Comparison of ENCODE assay signal across 14 cellular contexts in the genomic region with DNA sequence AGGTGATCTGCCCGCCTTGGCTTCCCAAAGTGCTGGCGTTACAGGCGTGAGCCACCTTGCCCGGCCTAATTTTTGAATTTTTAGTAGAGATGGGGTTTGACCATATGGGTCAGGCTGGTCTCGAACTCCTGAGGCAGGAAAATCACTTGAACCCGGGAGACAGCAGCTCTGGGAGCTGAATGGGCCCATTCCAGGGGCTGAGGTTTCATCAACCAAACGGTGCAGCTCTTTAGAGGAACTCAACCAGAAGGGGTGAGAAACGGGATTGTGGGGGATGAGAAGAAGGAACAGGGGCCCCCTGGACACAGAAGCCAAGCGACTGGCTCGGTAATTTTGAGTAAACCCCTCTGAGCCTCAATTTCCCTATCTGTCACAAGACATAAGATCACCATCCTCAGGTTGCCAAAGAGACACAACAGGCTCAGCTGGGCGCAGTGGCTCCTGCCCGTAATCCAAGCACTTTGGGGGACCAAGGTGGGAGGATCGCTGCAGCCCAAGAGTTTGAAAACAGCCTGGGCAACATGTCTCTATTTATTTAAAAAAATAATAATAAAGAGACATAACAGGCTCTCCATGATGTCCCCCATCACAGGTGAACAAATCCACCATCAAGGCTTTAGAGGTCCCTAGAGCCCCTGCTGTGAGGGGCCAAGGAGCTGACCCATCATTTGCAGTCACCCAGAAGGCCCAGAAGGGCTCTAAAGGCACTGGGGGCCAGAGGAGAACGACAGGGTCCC. TPM values are rescaled to one million over a fixed set of nuclear protein-coding genes. Genes with fewer than 3 reads are reported as not detected.
DNase-seq lines count a peak whose midpoint lies in the region; ATAC-seq, FAIRE-seq and TF ChIP-seq lines count a peak whose summit lies in the region.
"Had no signal": no experiment of that assay in that cellular context is flagged by ENCODE, and none has a peak within 500 bp of the region (broad histone marks: within the 10 kb centered on the region; RNA-seq: fewer than 3 reads in every experiment).

No MANE protein-coding gene starts in this region.

- no peaks in the 10 kb centered on the region for H3K27me3 Mint-ChIP-seq in activated CD4-positive, alpha-beta T cell treated with anti-CD3 and anti-CD28 coated beads, Interleukin-2, amount 10 ng/mL, durations not matched to agents 7 days and 5 days
- H3K27me3 Mint-ChIP-seq: activated CD4-positive, alpha-beta memory T cell treated with anti-CD3 and anti-CD28 coated beads for 36 hours had no signal

- 91 to 96% methylated on average over 8 to 13 of the region's 14 CpGs for WGBS in esophagus squamous epithelium, 2 donors
- 90 to 95% (median 94%) methylated on average over 14 of the region's 14 CpGs for WGBS in small intestine, 3 donors
- WGBS in psoas muscle, 3 donors: 91 to 92% (median 92%) methylated on average over 14 of the region's 14 CpGs
- WGBS in smooth muscle cell (ENCODE audit: low lambda C conversion rate): 93% methylated on average over 14 of the region's 14 CpGs

- H3K4me2 ChIP-seq in smooth muscle cell: no peak overlapping the region

- no peak overlapping the region for H3K4me3 Mint-ChIP-seq in activated CD4-positive, alpha-beta T cell treated with anti-CD3 and anti-CD28 coated beads, Interleukin-2, amount 10 ng/mL, durations not matched to agents 7 days and 5 days
- H3K4me3 Mint-ChIP-seq: activated CD4-positive, alpha-beta memory T cell treated with anti-CD3 and anti-CD28 coated beads for 36 hours; activated T-helper 1 cell treated with anti-CD3 and anti-CD28 coated beads, Interleukin-12 subunit alpha, Interleukin-12 subunit beta, Interleukin-2, Interleukin-4 antibody, amounts not matched to agents 30 ng/mL and 10 ng/mL and 1 ng/mL, durations not matched to agents 14 hours and 24 hours and 36 hours had no signal

- peaks cover 30% of the 10 kb centered on the region for H3K4me1 Mint-ChIP-seq in activated CD4-positive, alpha-beta T cell treated with anti-CD3 and anti-CD28 coated beads, Interleukin-2, amount 10 ng/mL, durations not matched to agents 7 days and 5 days

- H3K4me1 ChIP-seq in ACC112 (ENCODE audit: control insufficient read depth, insufficient read depth, low read length, unreplicated experiment) (peaks cover 21% of the 10 kb centered on the region), Peyer's patch (peaks cover 7 to 59% (median 18%) of the 10 kb centered on the region in 4 donors), esophagus squamous epithelium (peaks cover 20 to 77% (median 35%) of the 10 kb centered on the region in 3 donors), small intestine (ENCODE audit: control insufficient read depth in 2 of 2, insufficient read depth in 1 of 2, low read depth in 1 of 2, low read length in 1 of 2) (no peaks in the 10 kb centered on the region), psoas muscle (peaks cover 47% of the 10 kb centered on the region), smooth muscle cell (ENCODE audit: low read depth) (peaks cover 2% of the 10 kb centered on the region)

- peaks cover 45% of the 10 kb centered on the region for H3K36me3 Mint-ChIP-seq in activated CD4-positive, alpha-beta T cell treated with anti-CD3 and anti-CD28 coated beads, Interleukin-2, amount 10 ng/mL, durations not matched to agents 7 days and 5 days (ENCODE audit: low read depth)

- no peak for ATAC-seq in psoas muscle
- ATAC-seq in HG02759 (IDR thresholded peaks at IDR 0.05; ENCODE audit: unreplicated experiment): no peak

- H3K79me2 ChIP-seq in ACC112 (ENCODE audit: control insufficient read depth, insufficient read depth, low read length, unreplicated experiment) (peaks cover 7% of the 10 kb centered on the region), smooth muscle cell (ENCODE audit: low read depth) (peaks cover 18% of the 10 kb centered on the region)

- no peak for DNase-seq in Peyer's patch
- no peak for DNase-seq in esophagus squamous epithelium (lab: John Stamatoyannopoulos, UW)
- no peak for DNase-seq in small intestine
- no peak for DNase-seq in activated CD4-positive, alpha-beta T cell treated with anti-CD3 and anti-CD28 coated beads, Interleukin-2, amount 10 ng/mL, durations not matched to agents 7 days and 5 days
- no peak for DNase-seq in psoas muscle
- DNase-seq in smooth muscle cell (lab: John Stamatoyannopoulos, UW; ENCODE audit: unreplicated experiment): no peak
- DNase-seq: GDM1, NCI-H1930 had no signal

- H2AFZ ChIP-seq in ACC112 (ENCODE audit: low read length, unreplicated experiment) (no peak overlapping the region), smooth muscle cell (ENCODE audit: low read depth) (no peak overlapping the region)

- FAIRE-seq in small intestine (lab: Jason Lieb, UNC): no peak
- FAIRE-seq: D721Med had no signal

- H3K27ac Mint-ChIP-seq in activated CD4-positive, alpha-beta T cell treated with anti-CD3 and anti-CD28 coated beads, Interleukin-2, amount 10 ng/mL, durations not matched to agents 7 days and 5 days: no peak overlapping the region
- H3K27ac Mint-ChIP-seq: activated CD4-positive, alpha-beta memory T cell treated with anti-CD3 and anti-CD28 coated beads for 36 hours; activated T-helper 1 cell treated with anti-CD3 and anti-CD28 coated beads, Interleukin-12 subunit alpha, Interleukin-12 subunit beta, Interleukin-2, Interleukin-4 antibody, amounts not matched to agents 30 ng/mL and 10 ng/mL and 1 ng/mL, durations not matched to agents 14 hours and 24 hours and 36 hours had no signal

- H3K9me3 Mint-ChIP-seq in activated CD4-positive, alpha-beta T cell treated with anti-CD3 and anti-CD28 coated beads, Interleukin-2, amount 10 ng/mL, durations not matched to agents 7 days and 5 days: no peaks in the 10 kb centered on the region
- H3K9me3 Mint-ChIP-seq: activated CD4-positive, alpha-beta memory T cell treated with anti-CD3 and anti-CD28 coated beads for 36 hours; activated T-helper 1 cell treated with anti-CD3 and anti-CD28 coated beads, Interleukin-12 subunit alpha, Interleukin-12 subunit beta, Interleukin-2, Interleukin-4 antibody, amounts not matched to agents 30 ng/mL and 10 ng/mL and 1 ng/mL, durations not matched to agents 14 hours and 24 hours and 36 hours had no signal

- peak overlapping the region; percentile 91; the same call in 1 of the 2 replicates for H3K27ac ChIP-seq in ACC112 (ENCODE audit: low read depth, low read length)
- peak overlapping the region; percentile 47 to 90 (median 64) for H3K27ac ChIP-seq in Peyer's patch
- H3K27ac ChIP-seq in esophagus squamous epithelium: peak overlapping the region in 3 of 4 donors; percentile 62 to 84 (median 81)
- peak overlapping the region; percentile 74 to 86 for H3K27ac ChIP-seq in small intestine (ENCODE audit: low read depth in 1 of 2, low read length in 1 of 2)
- no peak overlapping the region for H3K27ac ChIP-seq in psoas muscle
- no peak overlapping the region for H3K27ac ChIP-seq in smooth muscle cell (ENCODE audit: low read depth)

- H4K20me1 ChIP-seq in smooth muscle cell (ENCODE audit: low read depth): peaks cover 85% of the 10 kb centered on the region

- peaks cover 23% of the 10 kb centered on the region for H3F3A ChIP-seq in smooth muscle cell (ENCODE audit: low read depth)

- POLR2A ChIA-PET in activated CD4-positive, alpha-beta T cell treated with anti-CD3 and anti-CD28 coated beads, Interleukin-2, amount 10 ng/mL, durations not matched to agents 7 days and 5 days (lab: Charles Lee): interaction anchor here (0.7 kb wide), 1 partner anchor 55 kb away, joined by 3 read pairs; no protein-coding TSS in a partner anchor

- H3K9me3 ChIP-seq in Peyer's patch (no peaks in the 10 kb centered on the region), esophagus squamous epithelium (no peaks in the 10 kb centered on the region), small intestine (ENCODE audit: control insufficient read depth, low read depth) (no peaks in the 10 kb centered on the region), psoas muscle (no peaks in the 10 kb centered on the region), smooth muscle cell (replicated peaks; ENCODE audit: low read depth) (no peaks in the 10 kb centered on the region)

- no peak overlapping the region for H3K9ac ChIP-seq in smooth muscle cell (ENCODE audit: low read depth)

- TF ChIP-seq POLR2A in Peyer's patch (IDR thresholded peaks at IDR 0.05) (no peak), esophagus squamous epithelium (IDR thresholded peaks at IDR 0.05) (no peak)

- H3K4me3 ChIP-seq in ACC112 (ENCODE audit: low read depth, low read length) (no peak overlapping the region), Peyer's patch (no peak overlapping the region), esophagus squamous epithelium (no peak overlapping the region), small intestine (ENCODE audit: low read depth in 1 of 2, low read length in 2 of 2) (no peak overlapping the region), psoas muscle (no peak overlapping the region), smooth muscle cell (no peak overlapping the region)
- H3K4me3 ChIP-seq: skin epidermis had no signal

- CTCF ChIA-PET in activated CD4-positive, alpha-beta T cell treated with anti-CD3 and anti-CD28 coated beads, Interleukin-2, amount 10 ng/mL, durations not matched to agents 7 days and 5 days (lab: Charles Lee): interaction anchor here (1.0 to 12.7 kb wide), 3 partner anchors 18 to 115 kb away, joined by 3 to 162 read pairs (median 6); a partner anchor contains a TSS

- intact Hi-C loops in esophagus squamous epithelium (cut with DNase I): no loop called here
- intact Hi-C loops in psoas muscle (cut with DNase I): no loop called here

- peaks cover 3% of the 10 kb centered on the region; the same call in 1 of the 2 replicates for H3K36me3 ChIP-seq in ACC112 (ENCODE audit: insufficient read depth, low read length)
- H3K36me3 ChIP-seq in Peyer's patch: peaks cover 0 to 31% (median 0%) of the 10 kb centered on the region in 3 donors
- H3K36me3 ChIP-seq in esophagus squamous epithelium: peaks cover 0 to 30% (median 6%) of the 10 kb centered on the region in 3 donors
- H3K36me3 ChIP-seq in small intestine (ENCODE audit: control insufficient read depth in 2 of 2, insufficient read depth in 2 of 2, low read length in 2 of 2): peaks cover 2 to 3% of the 10 kb centered on the region in 2 donors
- peaks cover 0 to 9% of the 10 kb centered on the region in 2 donors for H3K36me3 ChIP-seq in psoas muscle (ENCODE audit: insufficient read depth in 1 of 2, low read depth in 1 of 2)
- H3K36me3 ChIP-seq in smooth muscle cell (ENCODE audit: low read depth): no peaks in the 10 kb centered on the region

- no peaks in the 10 kb centered on the region for H3K27me3 ChIP-seq in ACC112 (ENCODE audit: insufficient read depth, low read length)
- H3K27me3 ChIP-seq in Peyer's patch: no peaks in the 10 kb centered on the region
- no peaks in the 10 kb centered on the region for H3K27me3 ChIP-seq in esophagus squamous epithelium
- H3K27me3 ChIP-seq in small intestine (ENCODE audit: control insufficient read depth in 2 of 2, insufficient read depth in 2 of 2, low read length in 2 of 2): no peaks in the 10 kb centered on the region
- H3K27me3 ChIP-seq in psoas muscle (ENCODE audit: insufficient read depth in 3 of 3, low read length in 2 of 3): no peaks in the 10 kb centered on the region
- no peaks in the 10 kb centered on the region for H3K27me3 ChIP-seq in smooth muscle cell (ENCODE audit: low read depth)

- TF ChIP-seq CTCF in Peyer's patch (IDR thresholded peaks at IDR 0.05) (no peak), esophagus squamous epithelium (IDR thresholded peaks at IDR 0.05) (no peak), psoas muscle (IDR thresholded peaks at IDR 0.05) (no peak), smooth muscle cell (IDR thresholded peaks at IDR 0.05; ENCODE audit: borderline replicate concordance, insufficient read depth, poor library complexity, severe bottlenecking) (no peak)

RNA-seq across cellular contexts. Expression of gene IQCN, which starts 0.5 kb away (rescaled TPM):
- 10 to 100 TPM in 2 of 4 donors, 1 to 10 TPM in 2; 7.4 to 40.2 (median 17.0) TPM for total RNA-seq in Peyer's patch
- 1 to 10 TPM in 2 of 4 donors, under 1 TPM in 2; 0.23 to 3.1 (median 0.96) TPM for total RNA-seq in esophagus squamous epithelium
- polyA plus RNA-seq in small intestine: 10 to 100 TPM in 1 of 3 donors, 1 to 10 TPM in 2; 1.5 to 15.2 (median 5.4) TPM
- 1 to 10 TPM; 6.3 to 7.2 TPM for total RNA-seq in activated CD4-positive, alpha-beta T cell treated with anti-CD3 and anti-CD28 coated beads, Interleukin-2, amount 10 ng/mL, durations not matched to agents 7 days and 5 days
- total RNA-seq in psoas muscle: 1 to 10 TPM in 1 of 4 donors, under 1 TPM in 3; 0.32 to 1.5 (median 0.43) TPM
- polyA plus RNA-seq in psoas muscle: under 1 TPM; 0.12 to 0.57 (median 0.17) TPM
- 3.9 and 4.9 TPM in 2 replicates for total RNA-seq in smooth muscle cell
- 2.5 and 5.8 TPM in 2 replicates for polyA plus RNA-seq in smooth muscle cell

RNA-seq across cellular contexts. Expression of gene JUND, which starts 7.7 kb away (rescaled TPM):
- 100 to 1,000 TPM; 629 to 753 (median 680) TPM for total RNA-seq in Peyer's patch
- 100 to 1,000 TPM in 3 of 4 donors, 10 to 100 TPM in 1; 71.7 to 192 (median 166) TPM for total RNA-seq in esophagus squamous epithelium
- 100 to 1,000 TPM; 129 to 211 (median 159) TPM for polyA plus RNA-seq in small intestine
- total RNA-seq in activated CD4-positive, alpha-beta T cell treated with anti-CD3 and anti-CD28 coated beads, Interleukin-2, amount 10 ng/mL, durations not matched to agents 7 days and 5 days: 100 to 1,000 TPM; 343 to 347 TPM
- total RNA-seq in psoas muscle: 10 to 100 TPM; 68.0 to 77.1 (median 72.1) TPM
- polyA plus RNA-seq in psoas muscle: 10 to 100 TPM; 22.7 to 40.3 (median 38.9) TPM
- total RNA-seq in smooth muscle cell: 79.9 and 164 TPM in 2 replicates
- polyA plus RNA-seq in smooth muscle cell: 464 and 497 TPM in 2 replicates

RNA-seq across cellular contexts. Expression of gene PDE4C, which starts 47.5 kb away (rescaled TPM):
- total RNA-seq in Peyer's patch (1 to 10 TPM in 3 of 4 donors, not detected in 1; 3.9 to 8.3 (median 8.3) TPM), esophagus squamous epithelium (under 1 TPM in 1 of 4 donors, not detected in 3; 0.76 TPM), psoas muscle (1 to 10 TPM in 1 of 4 donors, under 1 TPM in 3; 0.27 to 2.5 (median 0.86) TPM), smooth muscle cell (1.1 and 3.1 TPM in 2 replicates)
- polyA plus RNA-seq in small intestine (1 to 10 TPM in 1 of 3 donors, not detected in 2; 1.1 TPM), psoas muscle (under 1 TPM; 0.43 to 0.86 (median 0.86) TPM), smooth muscle cell (1.7 and 1.9 TPM in 2 replicates)
- under 1 TPM in 1 of 2 experiments, not detected in 1; 0.15 TPM for total RNA-seq in activated CD4-positive, alpha-beta T cell treated with anti-CD3 and anti-CD28 coated beads, Interleukin-2, amount 10 ng/mL, durations not matched to agents 7 days and 5 days
- total RNA-seq: activated CD4-positive, alpha-beta memory T cell treated with anti-CD3 and anti-CD28 coated beads for 36 hours; activated T-helper 1 cell treated with anti-CD3 and anti-CD28 coated beads, Interleukin-12 subunit alpha, Interleukin-12 subunit beta, Interleukin-2, Interleukin-4 antibody, amounts not matched to agents 30 ng/mL and 10 ng/mL and 1 ng/mL, durations not matched to agents 14 hours and 24 hours and 36 hours had no signal

RNA-seq across cellular contexts. Expression of gene LSM4, which starts 49.1 kb away (rescaled TPM):
- total RNA-seq in Peyer's patch: 100 to 1,000 TPM; 102 to 193 (median 178) TPM
- total RNA-seq in esophagus squamous epithelium: 100 to 1,000 TPM in 3 of 4 donors, 10 to 100 TPM in 1; 97.3 to 228 (median 137) TPM
- polyA plus RNA-seq in small intestine: 100 to 1,000 TPM; 166 to 269 (median 206) TPM
- 100 to 1,000 TPM; 156 to 181 TPM for total RNA-seq in activated CD4-positive, alpha-beta T cell treated with anti-CD3 and anti-CD28 coated beads, Interleukin-2, amount 10 ng/mL, durations not matched to agents 7 days and 5 days
- 100 to 1,000 TPM in 2 of 4 donors, 10 to 100 TPM in 2; 87.9 to 136 (median 112) TPM for total RNA-seq in psoas muscle
- polyA plus RNA-seq in psoas muscle: 100 to 1,000 TPM; 118 to 215 (median 139) TPM
- 116 and 121 TPM in 2 replicates for total RNA-seq in smooth muscle cell
- polyA plus RNA-seq in smooth muscle cell: 156 and 177 TPM in 2 replicates

Comparison
In these comparisons a context has a peak if more than half of its experiments do, and no peak if none do; other contexts are left out.
1. H3K27ac ChIP-seq: peak in ACC112 (single experiment), Peyer's patch (4 of 4), esophagus squamous epithelium (3 of 4) and small intestine (2 of 2); none in psoas muscle (single experiment) and smooth muscle cell (single experiment).